ENCODE assay signal across 8 cellular contexts in the genomic region with DNA sequence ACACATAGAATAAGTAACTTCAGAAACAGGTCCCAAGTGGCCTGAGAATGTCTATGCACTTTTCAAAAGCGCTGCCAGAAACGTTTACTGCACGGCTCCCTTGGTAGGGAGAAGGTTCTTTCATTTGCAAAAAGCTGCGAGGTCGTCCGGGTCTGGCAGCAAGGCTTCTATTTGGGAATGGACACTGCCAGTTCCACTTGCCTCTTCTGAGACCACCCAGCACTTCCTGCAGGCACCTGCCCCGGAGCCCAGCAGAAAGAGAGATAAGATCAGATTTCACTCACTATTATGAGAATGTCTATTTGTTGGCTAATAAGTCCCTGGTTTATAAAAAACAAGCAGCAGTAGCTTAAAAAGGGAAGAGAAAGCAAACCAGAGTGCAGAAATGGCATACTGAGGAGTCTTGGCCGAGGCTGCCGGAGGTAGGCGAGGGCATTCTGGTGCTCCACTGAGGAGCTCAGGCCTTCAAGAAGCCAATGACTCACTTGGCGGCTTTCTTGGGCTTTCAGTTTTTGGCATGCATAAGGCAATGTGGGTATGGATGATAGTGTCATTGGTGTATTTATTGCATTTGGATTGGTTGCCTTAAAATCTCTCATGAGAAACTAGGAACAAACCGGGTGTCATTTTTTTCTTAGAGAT.
DNase-seq lines count a peak whose midpoint lies in the region; ATAC-seq, FAIRE-seq and TF ChIP-seq lines count a peak whose summit lies in the region.

No MANE protein-coding gene starts in this region.

- H3K4me3 ChIP-seq in HepG2 (replicated peaks in 1 of 3; ENCODE audit: insufficient read depth in 1 of 3, low read depth in 2 of 3, low read length in 3 of 3) (no peak overlapping the region), spleen (peak overlapping the region in 4 of 8 donors; percentile 6 to 56 (median 22))

- no peak for FAIRE-seq in HepG2 (lab: Jason Lieb, UNC)

- peak; percentile 58 for ATAC-seq in GM18519 (IDR thresholded peaks at IDR 0.05; ENCODE audit: low FRiP score, unreplicated experiment)
- ATAC-seq in HG03439 (IDR thresholded peaks at IDR 0.05; ENCODE audit: unreplicated experiment), result peak; percentile 13
- no peak for ATAC-seq in HepG2
- ATAC-seq in activated T-cell treated with anti-CD3 and anti-CD28 coated beads, Interleukin-2, amount 50 U/mL, for 4 hours, result no peak
- ATAC-seq in T-helper 17 cell, result no peak

- H3K27ac Mint-ChIP-seq in brain (peak overlapping the region in 4 of 5 experiments; percentile 44 to 78 (median 60)), T-helper 17 cell (no peak overlapping the region)

- no TSS peak for BruUV-seq in HepG2 (replicated peaks; lab: Mats Ljungman, UMichigan)

- in situ Hi-C loops in HepG2 (cut with HindIII; ENCODE audit: extremely low pct_ligation_motif_present, low pct_unique_long_range_greater_than_20kb), result no loop called here

- H3K27me3 ChIP-seq in HepG2 (ENCODE audit: control insufficient read depth in 1 of 2, insufficient read depth in 2 of 2, low read length in 2 of 2) (no peaks in the 10 kb centered on the region), spleen (replicated peaks in 1 of 7) (no peaks in the 10 kb centered on the region)

- H3K36me3 Mint-ChIP-seq in brain (peaks cover 34% of the 10 kb centered on the region), T-helper 17 cell (ENCODE audit: low read depth) (peaks cover 2% of the 10 kb centered on the region)
- no peaks in the 10 kb centered on the region for H3K36me3 Mint-ChIP-seq in activated T-cell treated with anti-CD3 and anti-CD28 coated beads, Interleukin-2, amount 50 U/mL, for 4 hours (ENCODE audit: insufficient read depth)

- H3K27me3 Mint-ChIP-seq in brain (no peaks in the 10 kb centered on the region), T-helper 17 cell (peaks cover 22% of the 10 kb centered on the region)
- H3K27me3 Mint-ChIP-seq in activated T-cell treated with anti-CD3 and anti-CD28 coated beads, Interleukin-2, amount 50 U/mL, for 4 hours (ENCODE audit: low read depth), result peaks cover 14% of the 10 kb centered on the region

- POLR2A ChIA-PET in HepG2 (lab: Yijun Ruan, JAX), result no interaction called here

- WGBS in HepG2 (ENCODE audit: low lambda C conversion rate), result 87% methylated on average over 12 of the region's 12 CpGs
- 19 to 27% (median 25%) methylated on average over 12 of the region's 12 CpGs for WGBS in spleen, 5 donors

- no peak for TF ChIP-seq POLR2A in HepG2 (IDR thresholded peaks at IDR 0.05; ENCODE audit: insufficient read depth in 1 of 2, low read depth in 2 of 2, low read length in 2 of 2)
- no peak for TF ChIP-seq POLR2A in spleen (IDR thresholded peaks at IDR 0.05)

- no peaks in the 10 kb centered on the region for H3K79me2 ChIP-seq in HepG2 (ENCODE audit: insufficient read depth, low read length)

- CTCF ChIA-PET in HepG2 (lab: Yijun Ruan, JAX; ENCODE audit: low intra/inter-chr PET ratio, low total read pairs), result interaction anchor here (1.3 to 2.1 kb wide), 2 partner anchors 57 to 78 kb away, joined by 3 to 9 read pairs; no protein-coding TSS in a partner anchor

- peak overlapping the region in 2 of 5 experiments; percentile 37 to 74 for H3K4me3 Mint-ChIP-seq in brain
- no peak overlapping the region for H3K4me3 Mint-ChIP-seq in activated T-cell treated with anti-CD3 and anti-CD28 coated beads, Interleukin-2, amount 50 U/mL, for 4 hours
- H3K4me3 Mint-ChIP-seq in T-helper 17 cell, result no peak overlapping the region

- no peak for TF ChIP-seq RAD21 in HepG2 (CRISPR knock-in tag; IDR thresholded peaks at IDR 0.05)

- no peak overlapping the region for H3K9ac ChIP-seq in HepG2 (ENCODE audit: insufficient read depth, low read depth, low read length)

- H3K4me1 Mint-ChIP-seq in brain, result peaks cover 21% of the 10 kb centered on the region
- H3K4me1 Mint-ChIP-seq in activated T-cell treated with anti-CD3 and anti-CD28 coated beads, Interleukin-2, amount 50 U/mL, for 4 hours (ENCODE audit: low read depth), result peaks cover 4% of the 10 kb centered on the region
- peaks cover 5% of the 10 kb centered on the region for H3K4me1 Mint-ChIP-seq in T-helper 17 cell

- intact Hi-C loops in HepG2 (cut with micrococcal nuclease; ENCODE audit: unreplicated experiment) (no loop called here), spleen (cut with DNase I; ENCODE audit: low total_unique reads) (no loop called here)

- no peak overlapping the region for H2AFZ ChIP-seq in HepG2 (ENCODE audit: low read length)

- H4K20me1 ChIP-seq in HepG2 (ENCODE audit: insufficient read depth, low read length), result no peaks in the 10 kb centered on the region

- H3K36me3 ChIP-seq in HepG2 (replicated peaks in 1 of 2; ENCODE audit: control insufficient read depth in 1 of 2, insufficient read depth in 2 of 2, low read length in 2 of 2) (no peaks in the 10 kb centered on the region; a peak in 1 of 5 replicates), spleen (no peaks in the 10 kb centered on the region)

- peaks cover 13% of the 10 kb centered on the region; the same call in 1 of the 2 replicates for H3K4me1 ChIP-seq in HepG2 (ENCODE audit: insufficient read depth, low read length)
- H3K4me1 ChIP-seq in spleen, result peaks cover 0 to 13% (median 2%) of the 10 kb centered on the region in 6 donors

- H3K9me3 ChIP-seq in HepG2 (ENCODE audit: low read length) (peaks cover 6% of the 10 kb centered on the region; the same call in 1 of the 2 replicates), spleen (peaks cover 0 to 10% (median 7%) of the 10 kb centered on the region in 8 donors), T-helper 17 cell (ENCODE audit: control insufficient read depth, low read length, poor library complexity, severe bottlenecking) (no peaks in the 10 kb centered on the region)

- TF ChIP-seq EP300 in HepG2 (IDR thresholded peaks at IDR 0.05; ENCODE audit: low read depth in 2 of 2, low read length in 2 of 2) (no peak), HepG2 (CRISPR knock-in tag; IDR thresholded peaks at IDR 0.05; ENCODE audit: borderline replicate concordance) (no peak)

- peaks cover 7 to 12% (median 9%) of the 10 kb centered on the region in 5 experiments for H3K9me3 Mint-ChIP-seq in brain
- peaks cover 11% of the 10 kb centered on the region for H3K9me3 Mint-ChIP-seq in activated T-cell treated with anti-CD3 and anti-CD28 coated beads, Interleukin-2, amount 50 U/mL, for 4 hours

- no peak for DNase-seq in HepG2 (ENCODE audit: low spot score)
- DNase-seq in spleen, result no peak
- DNase-seq in activated T-cell treated with anti-CD3 and anti-CD28 coated beads, Interleukin-2, amount 50 U/mL, for 4 hours, result no peak
- no peak for DNase-seq in T-helper 17 cell
- DNase-seq in activated effector memory CD4-positive, alpha-beta T cell treated with anti-CD3 and anti-CD28 coated beads, Interleukin-2, amount 50 U/mL, for 16 hours, result no peak

- H3K27ac ChIP-seq in HepG2 (ENCODE audit: extremely low read length, insufficient read depth, low read length) (no peak overlapping the region), spleen (peak overlapping the region in 2 of 8 donors; percentile 39 to 41)

- no peak overlapping the region for H3K4me2 ChIP-seq in HepG2 (ENCODE audit: low read depth, low read length)

- peak in 1 of 2 experiments; percentile 30 for TF ChIP-seq CTCF in brain (conservative IDR thresholded peaks at IDR 0.05)
- TF ChIP-seq CTCF in HepG2 (CRISPR knock-in tag; IDR thresholded peaks at IDR 0.05), result no peak
- peak in 5 of 11 experiments; percentile 2 to 22 (median 11) for TF ChIP-seq CTCF in spleen (IDR thresholded peaks at IDR 0.05 in 8 of 11, conservative IDR thresholded peaks at IDR 0.05 in 3 of 11)

TF ChIP-seq in HepG2, 621 proteins besides CTCF, POLR2A, EP300 and RAD21 (continues in another document):
- 0 out of 2 replicates have a peak, but pooled peaks have one; percentile 11 for TF ChIP-seq ZSCAN25 (CRISPR knock-in tag; IDR thresholded peaks at IDR 0.05)
- TF ChIP-seq ZNF44 (CRISPR knock-in tag; IDR thresholded peaks at IDR 0.05), result no peak
- no peak for TF ChIP-seq ZNF607 (CRISPR knock-in tag; IDR thresholded peaks at IDR 0.05; ENCODE audit: borderline replicate concordance)
- no peak for TF ChIP-seq MTF1 (CRISPR knock-in tag; IDR thresholded peaks at IDR 0.05)
- TF ChIP-seq, protein P1, sequence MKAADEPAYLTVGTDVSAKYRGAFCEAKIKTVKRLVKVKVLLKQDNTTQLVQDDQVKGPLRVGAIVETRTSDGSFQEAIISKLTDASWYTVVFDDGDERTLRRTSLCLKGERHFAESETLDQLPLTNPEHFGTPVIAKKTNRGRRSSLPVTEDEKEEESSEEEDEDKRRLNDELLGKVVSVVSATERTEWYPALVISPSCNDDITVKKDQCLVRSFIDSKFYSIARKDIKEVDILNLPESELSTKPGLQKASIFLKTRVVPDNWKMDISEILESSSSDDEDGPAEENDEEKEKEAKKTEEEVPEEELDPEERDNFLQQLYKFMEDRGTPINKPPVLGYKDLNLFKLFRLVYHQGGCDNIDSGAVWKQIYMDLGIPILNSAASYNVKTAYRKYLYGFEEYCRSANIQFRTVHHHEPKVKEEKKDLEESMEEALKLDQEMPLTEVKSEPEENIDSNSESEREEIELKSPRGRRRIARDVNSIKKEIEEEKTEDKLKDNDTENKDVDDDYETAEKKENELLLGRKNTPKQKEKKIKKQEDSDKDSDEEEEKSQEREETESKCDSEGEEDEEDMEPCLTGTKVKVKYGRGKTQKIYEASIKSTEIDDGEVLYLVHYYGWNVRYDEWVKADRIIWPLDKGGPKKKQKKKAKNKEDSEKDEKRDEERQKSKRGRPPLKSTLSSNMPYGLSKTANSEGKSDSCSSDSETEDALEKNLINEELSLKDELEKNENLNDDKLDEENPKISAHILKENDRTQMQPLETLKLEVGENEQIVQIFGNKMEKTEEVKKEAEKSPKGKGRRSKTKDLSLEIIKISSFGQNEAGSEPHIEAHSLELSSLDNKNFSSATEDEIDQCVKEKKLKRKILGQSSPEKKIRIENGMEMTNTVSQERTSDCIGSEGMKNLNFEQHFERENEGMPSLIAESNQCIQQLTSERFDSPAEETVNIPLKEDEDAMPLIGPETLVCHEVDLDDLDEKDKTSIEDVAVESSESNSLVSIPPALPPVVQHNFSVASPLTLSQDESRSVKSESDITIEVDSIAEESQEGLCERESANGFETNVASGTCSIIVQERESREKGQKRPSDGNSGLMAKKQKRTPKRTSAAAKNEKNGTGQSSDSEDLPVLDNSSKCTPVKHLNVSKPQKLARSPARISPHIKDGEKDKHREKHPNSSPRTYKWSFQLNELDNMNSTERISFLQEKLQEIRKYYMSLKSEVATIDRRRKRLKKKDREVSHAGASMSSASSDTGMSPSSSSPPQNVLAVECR (CRISPR knock-in tag; IDR thresholded peaks at IDR 0.05; ENCODE audit: borderline replicate concordance), result 0 out of 2 replicates have a peak, but pooled peaks have one; percentile 0
- no peak for TF ChIP-seq TP53 (CRISPR knock-in tag; conservative IDR thresholded peaks at IDR 0.05)
- TF ChIP-seq KDM5A (IDR thresholded peaks at IDR 0.05; ENCODE audit: borderline replicate concordance, low read length), result no peak
- TF ChIP-seq TBL1XR1 (IDR thresholded peaks at IDR 0.05; ENCODE audit: borderline replicate concordance, low read length, partially characterized antibody), result peak; percentile 6
- TF ChIP-seq, protein P2, sequence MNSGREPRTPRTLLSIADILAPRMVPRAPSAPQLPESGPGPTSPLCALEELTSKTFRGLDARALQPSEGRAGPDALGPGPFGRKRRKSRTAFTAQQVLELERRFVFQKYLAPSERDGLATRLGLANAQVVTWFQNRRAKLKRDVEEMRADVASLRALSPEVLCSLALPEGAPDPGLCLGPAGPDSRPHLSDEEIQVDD (CRISPR knock-in tag; IDR thresholded peaks at IDR 0.05; ENCODE audit: borderline replicate concordance), result no peak

Comparison
In these comparisons a context has a peak if more than half of its experiments do, and no peak if none do; other contexts are left out.
1. ATAC-seq: peak in GM18519 (single experiment) and HG03439 (single experiment); none in HepG2 (single experiment), activated T-cell treated with anti-CD3 and anti-CD28 coated beads, Interleukin-2, amount 50 U/mL, for 4 hours (0 of 2) and T-helper 17 cell (single experiment).